In genomic region chr7:47221826-47222225, GRCh38 we compare ENCODE assay signal across 22 cellular contexts.
"Had no signal": no experiment of that assay in that cellular context is flagged by ENCODE, and none has a peak within 500 bp of the region (broad histone marks: within the 10 kb centered on the region; RNA-seq: fewer than 3 reads in every experiment).

No MANE protein-coding gene starts in this region.

- H3K27me3 ChIP-seq: MG63, SJSA1 had no signal

- DNase-seq: Karpas-422, KG1, MG63, NCI-H1092, NCI-H1105 treated with DMSO at 0.1 percent for 48 hours, NCI-H1417 treated with DMSO at 0.1 percent for 48 hours, NCI-H146, NCI-H1694 treated with DMSO at 0.1 percent for 48 hours, NCI-H1930, NCI-H2081, NCI-H2107, NCI-H2227 treated with DMSO at 0.1 percent for 48 hours, NCI-H524 treated with DMSO at 0.1 percent for 48 hours, NCI-H69, NCI-H774, Right ventricle myocardium superior, RPMI8226, SIG-M5, T-helper 1 cell had no signal

- H3K36me3 ChIP-seq: MG63, SJSA1 had no signal

- H3K4me1 ChIP-seq: SJSA1 had no signal

- H3K4me3 ChIP-seq: MG63, SJSA1, SK-N-MC had no signal

- H3K27ac ChIP-seq: HL-60, SJSA1, SK-N-MC had no signal

- H3K9me3 ChIP-seq: MG63, SJSA1 had no signal
